In the genomic region with DNA sequence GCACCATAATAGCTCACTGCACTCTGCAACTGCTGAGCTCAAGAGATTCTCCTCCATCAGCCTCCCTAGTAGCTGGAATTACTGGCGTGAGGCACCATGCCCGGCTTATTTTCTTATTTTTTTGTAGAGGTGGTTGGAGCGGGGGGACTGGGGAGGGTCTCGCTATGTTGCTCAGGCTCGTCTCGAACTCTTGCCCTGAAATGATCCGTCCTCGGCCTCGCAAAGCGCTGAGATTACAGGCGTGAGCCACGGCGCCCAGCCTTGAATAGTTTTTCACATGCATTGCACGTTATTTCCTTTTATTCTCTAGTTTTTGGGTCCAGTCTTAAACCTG, we compare ENCODE assay signal across 8 cellular contexts. TPM values are rescaled to one million over a fixed set of nuclear protein-coding genes. Genes with fewer than 3 reads are reported as not detected.
DNase-seq lines count a peak whose midpoint lies in the region; ATAC-seq and TF ChIP-seq lines count a peak whose summit lies in the region.

No MANE protein-coding gene starts in this region.

- H3K36me3 ChIP-seq in right lobe of liver, result no peaks in the 10 kb centered on the region
- no peaks in the 10 kb centered on the region for H3K36me3 ChIP-seq in transverse colon

- H3K4me1 Mint-ChIP-seq in activated T-cell treated with anti-CD3 and anti-CD28 coated beads, Interleukin-2, amount 50 U/mL, for 24 hours (ENCODE audit: low read depth), result peaks cover 31% of the 10 kb centered on the region

- H3K9me3 Mint-ChIP-seq in activated T-cell treated with anti-CD3 and anti-CD28 coated beads, Interleukin-2, amount 50 U/mL, for 24 hours, result no peaks in the 10 kb centered on the region

- H3K9me3 ChIP-seq in right lobe of liver (no peaks in the 10 kb centered on the region), transverse colon (no peaks in the 10 kb centered on the region)

- in situ Hi-C loops in astrocyte of the cerebellum (cut with HindIII; ENCODE audit: low sequenced_read_pairs) (no loop called here), transverse colon (cut with MboI; ENCODE audit: low pct_ligation_motif_present in 1 of 4, low pct_unique_long_range_greater_than_20kb in 1 of 4, low sequenced_read_pairs in 3 of 4) (no loop called here)

- TF ChIP-seq EP300 in transverse colon (IDR thresholded peaks at IDR 0.05; ENCODE audit: low read depth), result no peak

- WGBS in right lobe of liver (ENCODE audit: insufficient coverage, low coverage, low lambda C conversion rate, missing lambda C conversion rate), result 36% methylated on average over 12 of the region's 14 CpGs
- 10 to 33% methylated on average over 3 to 14 of the region's 14 CpGs for WGBS in transverse colon (ENCODE audit: low coverage in 1 of 2), 2 donors

- H3K4me3 ChIP-seq in astrocyte of the cerebellum (ENCODE audit: low read depth, low read length), result peak overlapping the region; percentile 99
- peak overlapping the region; percentile 31 to 88 (median 66) for H3K4me3 ChIP-seq in right lobe of liver
- peak overlapping the region in 3 of 4 donors; percentile 5 to 88 (median 76) for H3K4me3 ChIP-seq in transverse colon

- peak overlapping the region in 2 of 3 donors; percentile 58 to 60 for H3K27ac ChIP-seq in right lobe of liver
- H3K27ac ChIP-seq in transverse colon, result peak overlapping the region; percentile 88 to 93 (median 91)

- TF ChIP-seq CTCF in astrocyte of the cerebellum (IDR thresholded peaks at IDR 0.05; ENCODE audit: low read depth, low read length, missing control alignments), result no peak
- no peak for TF ChIP-seq CTCF in right lobe of liver (IDR thresholded peaks at IDR 0.05)
- TF ChIP-seq CTCF in transverse colon (IDR thresholded peaks at IDR 0.05), result no peak

- peaks cover 34% of the 10 kb centered on the region for H3K36me3 Mint-ChIP-seq in activated T-cell treated with anti-CD3 and anti-CD28 coated beads, Interleukin-2, amount 50 U/mL, for 24 hours (ENCODE audit: low read depth)

- no peaks in the 10 kb centered on the region for H3K27me3 Mint-ChIP-seq in activated T-cell treated with anti-CD3 and anti-CD28 coated beads, Interleukin-2, amount 50 U/mL, for 24 hours

- intact Hi-C loops in right lobe of liver (cut with DNase I) (no loop called here), transverse colon (cut with DNase I; ENCODE audit: low total_unique reads) (no loop called here)

- no peaks in the 10 kb centered on the region for H3K27me3 ChIP-seq in right lobe of liver
- H3K27me3 ChIP-seq in transverse colon, result no peaks in the 10 kb centered on the region

- H3K27ac Mint-ChIP-seq in activated T-cell treated with anti-CD3 and anti-CD28 coated beads, Interleukin-2, amount 50 U/mL, for 24 hours, result peak overlapping the region; percentile 99

- H3K4me1 ChIP-seq in right lobe of liver (peaks cover 0 to 19% (median 0%) of the 10 kb centered on the region in 4 donors), transverse colon (peaks cover 1 to 46% (median 17%) of the 10 kb centered on the region in 4 donors)

- no peak for TF ChIP-seq POLR2A in right lobe of liver (IDR thresholded peaks at IDR 0.05)
- no peak for TF ChIP-seq POLR2A in transverse colon (IDR thresholded peaks at IDR 0.05)

- ATAC-seq in right lobe of liver, result no peak

- peak overlapping the region; percentile 99 for H3K4me3 Mint-ChIP-seq in activated T-cell treated with anti-CD3 and anti-CD28 coated beads, Interleukin-2, amount 50 U/mL, for 24 hours

- no peak for DNase-seq in activated T-cell treated with anti-CD3 and anti-CD28 coated beads, Interleukin-2, amount 50 U/mL, for 24 hours
- DNase-seq in activated T-cell treated with anti-CD3 and anti-CD28 coated beads, Interleukin-2, amount 50 U/mL, for 1 hour, result no peak
- no peak for DNase-seq in astrocyte of the cerebellum (ENCODE audit: low read depth)
- no peak for DNase-seq in right lobe of liver
- DNase-seq in transverse colon, result no peak
- no peak for DNase-seq in epidermal melanocyte (ENCODE audit: insufficient read length, low spot score)
- DNase-seq in HK-2 (ENCODE audit: unreplicated experiment), result no peak
- no peak for DNase-seq in occipital lobe (lab: John Stamatoyannopoulos, UW)

RNA-seq across cellular contexts. Expression of a gene that starts 0.5 kb away (rescaled TPM):
- total RNA-seq in right lobe of liver, result 10 to 100 TPM; 35.8 to 66.6 (median 44.9) TPM
- total RNA-seq in transverse colon, result 100 to 1,000 TPM; 105 to 403 (median 256) TPM
- 22.6 TPM for total RNA-seq in occipital lobe

RNA-seq across cellular contexts. Expression of a gene that starts 10.3 kb away (rescaled TPM):
- total RNA-seq in right lobe of liver (10 to 100 TPM in 4 of 6 experiments, 1 to 10 TPM in 2; 8.2 to 14.6 (median 10.3) TPM), transverse colon (100 to 1,000 TPM in 1 of 4 donors, 10 to 100 TPM in 3; 43.5 to 111 (median 51.2) TPM), occipital lobe (8.0 TPM)

RNA-seq across cellular contexts. Expression of a gene that starts 20.2 kb away (rescaled TPM):
- 1 to 10 TPM in 1 of 6 experiments, under 1 TPM in 4, not detected in 1; 0.12 to 1.1 (median 0.56) TPM for total RNA-seq in right lobe of liver
- 1 to 10 TPM in 3 of 4 donors, not detected in 1; 2.0 to 5.1 (median 3.8) TPM for total RNA-seq in transverse colon
- total RNA-seq in occipital lobe, result 2.3 TPM

RNA-seq across cellular contexts. Expression of a gene that starts 21.4 kb away (rescaled TPM):
- total RNA-seq in right lobe of liver, result 1 to 10 TPM in 3 of 6 experiments, under 1 TPM in 3; 0.35 to 2.7 (median 1.1) TPM
- 1 to 10 TPM in 2 of 4 donors, not detected in 2; 4.4 to 5.6 TPM for total RNA-seq in transverse colon
- 6.4 TPM for total RNA-seq in occipital lobe

RNA-seq across cellular contexts. Expression of a gene that starts 28.8 kb away (rescaled TPM):
- total RNA-seq in right lobe of liver (1 to 10 TPM; 2.9 to 4.9 (median 3.9) TPM), transverse colon (1 to 10 TPM; 4.9 to 9.4 (median 7.0) TPM), occipital lobe (19.2 TPM)
